ENCODE assay signal across 8 cellular contexts in the genomic region with DNA sequence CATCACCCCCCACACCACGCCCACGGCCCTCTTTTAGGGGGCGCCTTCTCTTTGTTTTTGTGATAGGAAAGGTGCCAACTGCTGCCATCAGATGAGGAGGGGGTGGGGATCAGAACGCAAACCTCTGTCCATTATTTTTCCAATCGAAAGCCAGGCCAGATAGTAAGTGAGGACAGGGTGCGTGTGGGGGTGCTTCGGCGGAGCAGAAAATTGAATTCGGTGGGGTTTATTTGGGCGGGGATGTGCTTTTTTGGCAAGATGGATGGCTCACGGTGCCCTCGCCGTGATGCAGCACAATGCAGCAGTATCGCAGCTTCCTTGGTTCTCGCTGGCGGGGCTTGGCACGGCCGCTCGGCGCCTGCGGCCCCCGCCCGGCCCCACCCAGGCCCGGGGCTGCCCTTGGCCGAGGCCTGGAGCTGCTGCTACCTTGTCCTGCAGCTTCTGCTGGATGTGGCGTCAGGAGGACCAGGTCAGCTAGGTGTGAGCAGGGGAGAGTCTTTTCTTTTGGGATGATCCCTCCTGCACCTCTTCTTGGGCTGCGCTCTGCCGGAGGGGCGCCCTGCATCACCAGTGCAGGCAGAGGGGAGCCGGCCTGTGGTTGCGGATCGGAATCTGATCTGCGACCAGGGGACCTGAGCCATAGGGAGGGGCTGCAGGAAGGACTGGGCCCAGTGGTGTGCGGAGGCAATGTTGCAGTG. TPM values are rescaled to one million over a fixed set of nuclear protein-coding genes. Genes with fewer than 3 reads are reported as not detected.
A peak's percentile ranks its signal among the peaks of the same experiment; 100 is the strongest.
DNase-seq lines count a peak whose midpoint lies in the region; ATAC-seq and TF ChIP-seq lines count a peak whose summit lies in the region.

No MANE protein-coding gene starts in this region.

- peak in 1 of 3 donors; percentile 11 for DNase-seq in CD4-positive, CD25-positive, alpha-beta regulatory T cell
- peak; percentile 43 for DNase-seq in HK-2 (ENCODE audit: unreplicated experiment)
- peak; percentile 58 for DNase-seq in SJSA1 (ENCODE audit: low read depth in 1 of 2, low spot score in 2 of 2)
- DNase-seq in lung (ENCODE audit: low spot score): no peak
- DNase-seq in thyroid gland: peak; percentile 58 to 62
- no peak for DNase-seq in activated effector memory CD4-positive, alpha-beta T cell treated with anti-CD3 and anti-CD28 coated beads, Interleukin-2, amount 50 U/mL, for 16 hours

- no peaks in the 10 kb centered on the region for H3K9me3 ChIP-seq in CD4-positive, CD25-positive, alpha-beta regulatory T cell (ENCODE audit: control insufficient read depth in 2 of 2, low read length in 2 of 2)
- H3K9me3 ChIP-seq in SJSA1 (replicated peaks): no peaks in the 10 kb centered on the region
- peaks cover 0 to 2% of the 10 kb centered on the region in 2 donors for H3K9me3 ChIP-seq in lung (ENCODE audit: control insufficient read depth in 2 of 2, insufficient read depth in 1 of 2, low read length in 1 of 2)
- no peaks in the 10 kb centered on the region for H3K9me3 ChIP-seq in thyroid gland

- no peak overlapping the region for H3K27ac Mint-ChIP-seq in CD4-positive, CD25-positive, alpha-beta regulatory T cell
- no peak overlapping the region for H3K27ac Mint-ChIP-seq in dendritic cell treated with granulocyte-macrophage colony-stimulating factor and Interleukin-4, amounts not matched to agents 40 ng/mL and 50 ng/mL, for 4 days

- no peaks in the 10 kb centered on the region for H3K36me3 ChIP-seq in CD4-positive, CD25-positive, alpha-beta regulatory T cell (ENCODE audit: control insufficient read depth, insufficient read depth, low read length)
- H3K36me3 ChIP-seq in SJSA1 (peaks cover 14% of the 10 kb centered on the region), lung (ENCODE audit: control insufficient read depth in 2 of 2, insufficient read depth in 2 of 2, low read length in 2 of 2) (no peaks in the 10 kb centered on the region), thyroid gland (no peaks in the 10 kb centered on the region)

- peaks cover 35% of the 10 kb centered on the region for H3K27me3 ChIP-seq in CD4-positive, CD25-positive, alpha-beta regulatory T cell (ENCODE audit: control insufficient read depth, insufficient read depth, low read length)
- H3K27me3 ChIP-seq in SJSA1 (replicated peaks) (no peaks in the 10 kb centered on the region), lung (ENCODE audit: control insufficient read depth, insufficient read depth) (no peaks in the 10 kb centered on the region), thyroid gland (no peaks in the 10 kb centered on the region)

- 1% methylated on average over 30 to 34 of the region's 34 CpGs for WGBS in lung, 2 donors
- 1 to 4% methylated on average over 13 to 26 of the region's 34 CpGs for WGBS in thyroid gland, 2 donors

- H3K4me1 ChIP-seq in CD4-positive, CD25-positive, alpha-beta regulatory T cell (ENCODE audit: control insufficient read depth, insufficient read depth, low read length, poor library complexity, severe bottlenecking): peaks cover 9% of the 10 kb centered on the region
- H3K4me1 ChIP-seq in SJSA1 (replicated peaks): peaks cover 20% of the 10 kb centered on the region
- H3K4me1 ChIP-seq in lung (ENCODE audit: control insufficient read depth in 2 of 2, insufficient read depth in 2 of 2, low read length in 2 of 2): peaks cover 0 to 8% of the 10 kb centered on the region in 2 donors
- peaks cover 12 to 16% of the 10 kb centered on the region in 2 donors for H3K4me1 ChIP-seq in thyroid gland

- H3K27ac ChIP-seq in CD4-positive, CD25-positive, alpha-beta regulatory T cell (ENCODE audit: insufficient read depth, low read length, poor library complexity, severe bottlenecking): no peak overlapping the region
- H3K27ac ChIP-seq in SJSA1 (peak overlapping the region; percentile 52), lung (ENCODE audit: low read depth in 1 of 2, low read length in 1 of 2) (peak overlapping the region; percentile 77 to 94), thyroid gland (peak overlapping the region; percentile 93 to 98 (median 97))

- ATAC-seq in CD4-positive, CD25-positive, alpha-beta regulatory T cell (ENCODE audit: low read depth in 2 of 2): no peak
- ATAC-seq in lung (ENCODE audit: insufficient read depth, low FRiP score) (no peak), GM18498 (IDR thresholded peaks at IDR 0.05; ENCODE audit: unreplicated experiment) (no peak)

- H3K4me3 Mint-ChIP-seq in CD4-positive, CD25-positive, alpha-beta regulatory T cell: peak overlapping the region; percentile 83 to 87 (median 86)
- H3K4me3 Mint-ChIP-seq in dendritic cell treated with granulocyte-macrophage colony-stimulating factor and Interleukin-4, amounts not matched to agents 40 ng/mL and 50 ng/mL, for 4 days: peak overlapping the region; percentile 38

- H3K9me3 Mint-ChIP-seq in CD4-positive, CD25-positive, alpha-beta regulatory T cell: peaks cover 0 to 2% (median 0%) of the 10 kb centered on the region in 7 donors
- no peaks in the 10 kb centered on the region for H3K9me3 Mint-ChIP-seq in dendritic cell treated with granulocyte-macrophage colony-stimulating factor and Interleukin-4, amounts not matched to agents 40 ng/mL and 50 ng/mL, for 4 days

- H3K4me1 Mint-ChIP-seq in CD4-positive, CD25-positive, alpha-beta regulatory T cell: peaks cover 0 to 26% (median 13%) of the 10 kb centered on the region in 4 donors
- peaks cover 19% of the 10 kb centered on the region for H3K4me1 Mint-ChIP-seq in dendritic cell treated with granulocyte-macrophage colony-stimulating factor and Interleukin-4, amounts not matched to agents 40 ng/mL and 50 ng/mL, for 4 days (ENCODE audit: low read depth)

- H3K4me3 ChIP-seq in CD4-positive, CD25-positive, alpha-beta regulatory T cell (ENCODE audit: low read depth, low read length): no peak overlapping the region
- H3K4me3 ChIP-seq in SJSA1: peak overlapping the region; percentile 97
- H3K4me3 ChIP-seq in lung: peak overlapping the region; percentile 81
- H3K4me3 ChIP-seq in thyroid gland (replicated peaks in 1 of 3): peak overlapping the region; percentile 21 to 86 (median 76)

- H3K36me3 Mint-ChIP-seq in CD4-positive, CD25-positive, alpha-beta regulatory T cell: no peaks in the 10 kb centered on the region
- no peaks in the 10 kb centered on the region for H3K36me3 Mint-ChIP-seq in dendritic cell treated with granulocyte-macrophage colony-stimulating factor and Interleukin-4, amounts not matched to agents 40 ng/mL and 50 ng/mL, for 4 days (ENCODE audit: low read depth)

- H3K27me3 Mint-ChIP-seq in CD4-positive, CD25-positive, alpha-beta regulatory T cell: peaks cover 71% of the 10 kb centered on the region
- peaks cover 55% of the 10 kb centered on the region for H3K27me3 Mint-ChIP-seq in dendritic cell treated with granulocyte-macrophage colony-stimulating factor and Interleukin-4, amounts not matched to agents 40 ng/mL and 50 ng/mL, for 4 days

- peak in 1 of 2 donors; percentile 30 for TF ChIP-seq POLR2A in thyroid gland (IDR thresholded peaks at IDR 0.05)

- no peak for TF ChIP-seq CTCF in lung (IDR thresholded peaks at IDR 0.05; ENCODE audit: control extremely low read depth, extremely low read depth)
- TF ChIP-seq CTCF in thyroid gland (IDR thresholded peaks at IDR 0.05): no peak

- intact Hi-C loops in dendritic cell treated with granulocyte-macrophage colony-stimulating factor and Interleukin-4, amounts not matched to agents 40 ng/mL and 50 ng/mL, for 4 days (cut with micrococcal nuclease): no loop called here
- intact Hi-C loops in thyroid gland (cut with DNase I): no loop called here

RNA-seq across cellular contexts. Expression of gene SPTBN1, which starts 1.3 kb away (rescaled TPM):
- 182 TPM for total RNA-seq in CD4-positive, CD25-positive, alpha-beta regulatory T cell
- 10 to 100 TPM in 3 of 4 donors, 1 to 10 TPM in 1; 10.0 to 21.0 (median 19.2) TPM for polyA plus RNA-seq in CD4-positive, CD25-positive, alpha-beta regulatory T cell
- 102 and 180 TPM in 2 replicates for total RNA-seq in SJSA1 (2014; rRNA removed; shearing (Covaris generic))
- total RNA-seq in lung (100 to 1,000 TPM; 431 to 715 TPM), thyroid gland (100 to 1,000 TPM; 381 to 513 (median 419) TPM)
- 100 to 1,000 TPM in 1 of 2 donors, 10 to 100 TPM in 1; 89.4 to 120 TPM for polyA plus RNA-seq in lung

Comparison
In these comparisons a context has a peak if more than half of its experiments do, and no peak if none do; other contexts are left out.
1. DNase-seq: peak in HK-2 (single experiment), SJSA1 (2 of 2) and thyroid gland (2 of 2); none in lung (single experiment) and activated effector memory CD4-positive, alpha-beta T cell treated with anti-CD3 and anti-CD28 coated beads, Interleukin-2, amount 50 U/mL, for 16 hours (single experiment).